8 cellular contexts compared by ENCODE assay signal in genomic region chr17:37490022-37490587, GRCh38. TPM values are rescaled to one million over a fixed set of nuclear protein-coding genes. Genes with fewer than 3 reads are reported as not detected.
DNase-seq lines count a peak whose midpoint lies in the region; ATAC-seq and TF ChIP-seq lines count a peak whose summit lies in the region.

No MANE protein-coding gene starts in this region.

- peak overlapping the region in 3 of 4 donors; percentile 45 to 92 (median 54) for H3K4me3 ChIP-seq in adrenal gland

- peak overlapping the region; percentile 81 to 98 (median 92) for H3K4me3 Mint-ChIP-seq in IgD-negative memory B cell

- peak in 2 of 6 experiments; percentile 37 to 42 for TF ChIP-seq CTCF in adrenal gland (IDR thresholded peaks at IDR 0.05)

- peaks cover 10 to 17% (median 15%) of the 10 kb centered on the region in 3 donors for H3K4me1 Mint-ChIP-seq in IgD-negative memory B cell

- H3K27ac Mint-ChIP-seq in IgD-negative memory B cell: peak overlapping the region; percentile 25 to 88 (median 49)

- no peaks in the 10 kb centered on the region for H3K9me3 Mint-ChIP-seq in IgD-negative memory B cell

- intact Hi-C loops in adrenal gland (cut with DNase I) (no loop called here), sciatic nerve (cut with DNase I) (no loop called here)

- WGBS in adrenal gland, 4 donors: 0 to 4% (median 0%) methylated on average over 5 to 56 of the region's 56 CpGs

- H3K4me1 ChIP-seq in adrenal gland (replicated peaks in 1 of 2): peaks cover 31 to 51% of the 10 kb centered on the region in 2 donors

- DNase-seq in DMS53 treated with DMSO at 0.1 percent for 48 hours (lab: John Stamatoyannopoulos, UW; ENCODE audit: unreplicated experiment) (peak; percentile 7), T-helper 1 cell (peak; percentile 45 to 70 (median 58)), adrenal gland (peak; percentile 65 to 82 (median 73)), hepatic stellate cell (ENCODE audit: low spot score) (peak; percentile 31), sciatic nerve (ENCODE audit: low spot score) (peak; percentile 78)

- H3K27me3 ChIP-seq in adrenal gland: no peaks in the 10 kb centered on the region

- peak overlapping the region in 4 of 5 donors; percentile 85 to 93 (median 88) for H3K27ac ChIP-seq in adrenal gland

- ATAC-seq in GM21381 (IDR thresholded peaks at IDR 0.05; ENCODE audit: unreplicated experiment) (peak; percentile 46), sciatic nerve (peak; percentile 46), HG03378 (IDR thresholded peaks at IDR 0.05; ENCODE audit: unreplicated experiment) (no peak)

- no peaks in the 10 kb centered on the region for H3K9me3 ChIP-seq in adrenal gland (replicated peaks in 1 of 3)

- no peaks in the 10 kb centered on the region for H3K27me3 Mint-ChIP-seq in IgD-negative memory B cell

- H3K36me3 Mint-ChIP-seq in IgD-negative memory B cell: peaks cover under 1% of the 10 kb centered on the region

- no peaks in the 10 kb centered on the region for H3K36me3 ChIP-seq in adrenal gland (replicated peaks in 1 of 2)

- no peak for TF ChIP-seq POLR2A in adrenal gland (IDR thresholded peaks at IDR 0.05)

RNA-seq across cellular contexts. Expression of gene DUSP14, which starts 0.4 kb away (rescaled TPM):
- polyA plus RNA-seq in IgD-negative memory B cell: 8.5 TPM
- 10 to 100 TPM; 13.4 to 66.2 (median 23.3) TPM for total RNA-seq in adrenal gland
- 10 to 100 TPM in 2 of 3 donors, 1 to 10 TPM in 1; 7.2 to 19.8 (median 16.0) TPM for polyA plus RNA-seq in adrenal gland
- total RNA-seq in sciatic nerve: 21.0 TPM

Comparison
In these comparisons a context has a peak if more than half of its experiments do, and no peak if none do; other contexts are left out.
1. DNase-seq: peak in every context shown above with its lines; median percentile 78 in sciatic nerve; 73 in adrenal gland; 58 in T-helper 1 cell; 31 in hepatic stellate cell; 7 in DMS53 treated with DMSO at 0.1 percent for 48 hours.